9 cellular contexts compared by ENCODE assay signal in the genomic region with DNA sequence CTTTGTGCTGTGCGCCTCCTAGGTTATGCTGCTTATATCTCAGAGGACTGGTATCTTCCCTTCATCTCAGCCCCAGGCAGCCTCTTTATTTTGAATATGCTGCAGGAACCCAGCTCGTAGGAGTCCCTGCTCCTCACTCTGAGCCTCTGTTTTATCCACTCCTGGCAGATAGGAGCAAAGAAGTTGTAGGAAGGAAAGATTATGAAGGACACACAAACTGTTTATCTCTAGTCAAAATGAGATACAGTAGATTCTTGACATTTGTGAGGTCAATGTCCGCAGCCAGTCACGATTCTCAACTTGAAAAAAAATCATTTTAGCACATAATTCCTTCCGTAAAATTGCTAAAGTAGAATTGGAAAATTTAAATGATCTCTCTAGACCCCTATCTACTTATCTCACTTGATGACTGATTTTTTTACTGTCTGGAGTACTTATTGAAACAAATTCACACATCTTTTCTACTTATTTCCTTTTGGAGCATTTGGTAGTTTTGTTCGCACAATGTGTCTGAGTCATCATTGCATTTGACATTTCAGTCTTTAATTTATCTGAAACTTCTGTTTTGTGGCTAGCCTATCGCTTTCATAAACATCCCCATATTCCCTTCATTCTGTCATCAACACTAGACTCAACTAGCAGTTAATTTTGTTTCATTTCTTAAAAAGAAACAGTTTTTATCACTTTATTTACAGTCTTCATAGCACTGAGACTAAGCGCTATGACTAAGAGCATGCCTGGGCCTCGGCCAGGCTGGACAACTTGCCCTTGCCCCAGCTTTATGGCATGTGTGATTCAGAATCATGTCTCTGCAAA. TPM values are rescaled to one million over a fixed set of nuclear protein-coding genes. Genes with fewer than 3 reads are reported as not detected.
DNase-seq lines count a peak whose midpoint lies in the region; TF ChIP-seq lines count a peak whose summit lies in the region.
"Had no signal": no experiment of that assay in that cellular context is flagged by ENCODE, and none has a peak within 500 bp of the region (broad histone marks: within the 10 kb centered on the region; RNA-seq: fewer than 3 reads in every experiment).

No MANE protein-coding gene starts in this region.

- H3K9me2 ChIP-seq in GM23248 (ENCODE audit: insufficient read depth) = no peaks in the 10 kb centered on the region

- H2BK12ac ChIP-seq in trophoblast cell (ENCODE audit: low read length) = no peak overlapping the region

- 0 out of 2 replicates have a peak overlapping the region, but pooled peaks have one; percentile 6 for H3K27ac ChIP-seq in GM23248
- H3K27ac ChIP-seq in SJSA1 = peak overlapping the region; percentile 4
- H3K27ac ChIP-seq in trophoblast cell (ENCODE audit: low read depth, low read length) = no peak overlapping the region
- no peak overlapping the region for H3K27ac ChIP-seq in effector memory CD4-positive, alpha-beta T cell (ENCODE audit: insufficient read depth, low read length, poor library complexity, severe bottlenecking)

- H3K4me3 ChIP-seq in GM23248 (peak overlapping the region; percentile 1; the same call in 1 of the 2 replicates), SJSA1 (no peak overlapping the region), trophoblast cell (ENCODE audit: low read depth, low read length) (no peak overlapping the region)
- no peak overlapping the region for H3K4me3 ChIP-seq in effector memory CD4-positive, alpha-beta T cell (ENCODE audit: insufficient read depth, low read depth, low read length, poor library complexity, severe bottlenecking)

- H3K27me3 ChIP-seq in GM23248 (replicated peaks; ENCODE audit: insufficient read depth) (no peaks in the 10 kb centered on the region), SJSA1 (replicated peaks) (no peaks in the 10 kb centered on the region), trophoblast cell (ENCODE audit: insufficient read depth, low read length) (no peaks in the 10 kb centered on the region)
- no peaks in the 10 kb centered on the region for H3K27me3 ChIP-seq in effector memory CD4-positive, alpha-beta T cell (replicated peaks; ENCODE audit: control insufficient read depth, insufficient read depth, low read length, poor library complexity, severe bottlenecking)

- H3K4ac ChIP-seq in trophoblast cell (ENCODE audit: low read depth, low read length) = no peak overlapping the region

- H2BK5ac ChIP-seq in trophoblast cell (ENCODE audit: low read depth, low read length, poor library complexity) = no peak overlapping the region

- peak overlapping the region; percentile 60 for H3K4me2 ChIP-seq in GM23248 (ENCODE audit: unreplicated experiment)
- H3K4me2 ChIP-seq in trophoblast cell (ENCODE audit: low read length) = no peak overlapping the region

- no peak overlapping the region for H3K23ac ChIP-seq in trophoblast cell (ENCODE audit: low read length)

- H4K91ac ChIP-seq in trophoblast cell (ENCODE audit: low read depth, low read length) = no peak overlapping the region

- WGBS in GM23248 (ENCODE audit: low coverage in 1 of 2, low lambda C conversion rate in 2 of 2, missing lambda C conversion rate in 2 of 2), 2 experiments = 63 to 64% methylated on average over 9 of the region's 9 CpGs
- WGBS in trophoblast cell (ENCODE audit: extremely low coverage, insufficient coverage, insufficient read length) = no CpG with 5 or more reads among the region's 9 CpGs

- H3K4me1 Mint-ChIP-seq in chondrocyte (ENCODE audit: low read depth) = peaks cover 14% of the 10 kb centered on the region

- H3K4me1 ChIP-seq in GM23248 (ENCODE audit: insufficient read depth) (peaks cover 20% of the 10 kb centered on the region), SJSA1 (replicated peaks) (peaks cover 24% of the 10 kb centered on the region), trophoblast cell (ENCODE audit: control insufficient read depth in 1 of 2, insufficient read depth in 2 of 2, low read length in 2 of 2) (no peaks in the 10 kb centered on the region)
- H3K4me1 ChIP-seq in effector memory CD4-positive, alpha-beta T cell (ENCODE audit: control insufficient read depth, insufficient read depth, low read length, poor library complexity, severe bottlenecking) = peaks cover 8% of the 10 kb centered on the region

- H3K4me3 Mint-ChIP-seq in chondrocyte (ENCODE audit: unreplicated experiment) = no peak overlapping the region

- DNase-seq in GM23248 = peak; percentile 83
- peak; percentile 68 to 72 for DNase-seq in SJSA1 (ENCODE audit: low read depth in 1 of 2, low spot score in 2 of 2)
- no peak for DNase-seq in chondrocyte (ENCODE audit: low spot score)
- DNase-seq in trophoblast cell = peak; percentile 22 to 33
- DNase-seq in amniotic stem cell (lab: John Stamatoyannopoulos, UW) = no peak
- no peak for DNase-seq in NCI-H2171 treated with DMSO at 0.1 percent for 48 hours (lab: John Stamatoyannopoulos, UW)
- DNase-seq in nucleus accumbens (lab: John Stamatoyannopoulos, UW) = no peak
- DNase-seq in effector memory CD4-positive, alpha-beta T cell = no peak
- DNase-seq: T1000 had no signal

- in situ Hi-C loops in GM23248 (cut with MboI) = no loop called here

- H3K79me1 ChIP-seq in trophoblast cell (ENCODE audit: low read length) = no peaks in the 10 kb centered on the region

- no peaks in the 10 kb centered on the region; the same call in 1 of the 2 replicates for H3K36me3 ChIP-seq in GM23248 (ENCODE audit: low read depth)
- H3K36me3 ChIP-seq in SJSA1 = no peaks in the 10 kb centered on the region
- H3K36me3 ChIP-seq in trophoblast cell (ENCODE audit: control insufficient read depth in 1 of 2, insufficient read depth in 2 of 2, low read length in 2 of 2) = no peaks in the 10 kb centered on the region
- H3K36me3 ChIP-seq in effector memory CD4-positive, alpha-beta T cell (ENCODE audit: control insufficient read depth, insufficient read depth, low read length) = peaks cover 2% of the 10 kb centered on the region

- no peaks in the 10 kb centered on the region for H3K36me3 Mint-ChIP-seq in chondrocyte (ENCODE audit: low read depth)

- H3K79me2 ChIP-seq in GM23248 (ENCODE audit: insufficient read depth) (no peaks in the 10 kb centered on the region), trophoblast cell (ENCODE audit: control insufficient read depth, insufficient read depth, low read length, poor library complexity) (no peaks in the 10 kb centered on the region)

- H3K18ac ChIP-seq in trophoblast cell (ENCODE audit: low read length) = no peak overlapping the region

- no peak for TF ChIP-seq CTCF in chondrocyte (IDR thresholded peaks at IDR 0.05)

- no peak overlapping the region for H4K12ac ChIP-seq in trophoblast cell (ENCODE audit: low read depth, low read length)

- H3K14ac ChIP-seq in trophoblast cell (ENCODE audit: low read length) = no peak overlapping the region

- H2AK5ac ChIP-seq in trophoblast cell (ENCODE audit: low read length) = no peak overlapping the region

- H3K9me3 Mint-ChIP-seq in chondrocyte (ENCODE audit: low read depth) = no peaks in the 10 kb centered on the region

- no peaks in the 10 kb centered on the region for H3K27me3 Mint-ChIP-seq in chondrocyte (ENCODE audit: low read depth)

- no peak overlapping the region for H2BK120ac ChIP-seq in trophoblast cell (ENCODE audit: insufficient read depth, low read length, poor library complexity)

- no peaks in the 10 kb centered on the region for H4K20me1 ChIP-seq in GM23248 (ENCODE audit: insufficient read depth)

- H4K8ac ChIP-seq in trophoblast cell (ENCODE audit: low read depth, low read length) = no peak overlapping the region

- H3K9me3 ChIP-seq in GM23248 (ENCODE audit: low read depth) (no peaks in the 10 kb centered on the region), SJSA1 (replicated peaks) (no peaks in the 10 kb centered on the region), trophoblast cell (ENCODE audit: insufficient read depth, low read depth, low read length) (no peaks in the 10 kb centered on the region)
- no peaks in the 10 kb centered on the region for H3K9me3 ChIP-seq in effector memory CD4-positive, alpha-beta T cell (ENCODE audit: control insufficient read depth, low read length)

- peaks cover 22% of the 10 kb centered on the region for H3F3A ChIP-seq in GM23248 (ENCODE audit: insufficient read depth)

- H2AFZ ChIP-seq in GM23248 = no peak overlapping the region
- H2AFZ ChIP-seq in trophoblast cell (ENCODE audit: insufficient read depth, low read length, poor library complexity) = no peak overlapping the region

- H3K9ac ChIP-seq in GM23248 (no peak overlapping the region), trophoblast cell (ENCODE audit: low read length) (no peak overlapping the region)

- peak overlapping the region; percentile 60 for H3K27ac Mint-ChIP-seq in chondrocyte (ENCODE audit: unreplicated experiment)

RNA-seq across cellular contexts. Expression of a gene that starts 15.8 kb away (rescaled TPM):
- 4.3 and 21.8 TPM in 2 replicates for total RNA-seq in GM23248 (2014; rRNA removed; shearing (Covaris generic))
- polyA plus RNA-seq in GM23248 (2016; fragmentation: Nextera tagmentation; extraction: Ambion mirVana) = 2.4 and 3.3 TPM in 2 replicates
- 12.3 and 24.7 TPM in 2 replicates for total RNA-seq in SJSA1 (2014; rRNA removed; shearing (Covaris generic))
- 10.0 to 16.7 TPM (median 15.4 TPM) in 3 replicates for total RNA-seq in chondrocyte
- 6.3 and 6.6 TPM in 2 replicates for polyA plus RNA-seq in trophoblast cell (2013)

Comparison
In these comparisons a context has a peak if more than half of its experiments do, and no peak if none do; other contexts are left out.
1. DNase-seq: peak in GM23248 (single experiment), SJSA1 (2 of 2) and trophoblast cell (2 of 2); none in chondrocyte (single experiment), amniotic stem cell (single experiment), NCI-H2171 treated with DMSO at 0.1 percent for 48 hours (single experiment), nucleus accumbens (0 of 56) and effector memory CD4-positive, alpha-beta T cell (0 of 3).
2. H3K27ac ChIP-seq: peak in GM23248 (single experiment) and SJSA1 (single experiment); none in trophoblast cell (single experiment) and effector memory CD4-positive, alpha-beta T cell (single experiment).